ENCODE assay signal across 18 cellular contexts in genomic region chr17:43877451-43878155, GRCh38. TPM values are rescaled to one million over a fixed set of nuclear protein-coding genes. Genes with fewer than 3 reads are reported as not detected.
DNase-seq lines count a peak whose midpoint lies in the region; ATAC-seq and TF ChIP-seq lines count a peak whose summit lies in the region.
"Had no signal": no experiment of that assay in that cellular context is flagged by ENCODE, and none has a peak within 500 bp of the region (broad histone marks: within the 10 kb centered on the region; RNA-seq: fewer than 3 reads in every experiment).

No MANE protein-coding gene starts in this region.

- intact Hi-C loops in left ventricle myocardium inferior (cut with micrococcal nuclease), result no loop called here
- intact Hi-C loops in left ventricle myocardium superior (cut with micrococcal nuclease), result no loop called here
- intact Hi-C loops in sciatic nerve (cut with DNase I), result no loop called here

- no peaks in the 10 kb centered on the region for H3K27me3 ChIP-seq in left ventricle myocardium inferior (ENCODE audit: low read depth)
- H3K27me3 ChIP-seq in OCI-LY3 (ENCODE audit: low read depth, low read length), result peaks cover 15% of the 10 kb centered on the region

- no peak overlapping the region for H3K4me3 ChIP-seq in left ventricle myocardium inferior
- no peak overlapping the region for H3K4me3 ChIP-seq in OCI-LY3 (ENCODE audit: low read length)
- H3K4me3 ChIP-seq: PC-9, SJSA1 had no signal

- H3K9me3 ChIP-seq in left ventricle myocardium inferior (replicated peaks) (no peaks in the 10 kb centered on the region), OCI-LY3 (ENCODE audit: insufficient read depth, low read length) (no peaks in the 10 kb centered on the region)
- H3K9me3 ChIP-seq: SJSA1 had no signal

- no peak overlapping the region for H3K4me2 ChIP-seq in OCI-LY3 (ENCODE audit: low read length)
- H3K4me2 ChIP-seq: KMS-11, PC-9 had no signal

- H3K36me3 ChIP-seq in left ventricle myocardium inferior (peaks cover 17% of the 10 kb centered on the region), OCI-LY3 (replicated peaks; ENCODE audit: low read depth, low read length) (no peaks in the 10 kb centered on the region)
- H3K36me3 ChIP-seq: SJSA1 had no signal

- no peaks in the 10 kb centered on the region for H4K20me1 ChIP-seq in OCI-LY3 (ENCODE audit: insufficient read depth, low read length)

- H3K4me1 ChIP-seq in left ventricle myocardium inferior, result peaks cover 35% of the 10 kb centered on the region
- H3K4me1 ChIP-seq in OCI-LY3 (ENCODE audit: low read length), result no peaks in the 10 kb centered on the region

- H2AFZ ChIP-seq in OCI-LY3 (ENCODE audit: low read depth, low read length), result 0 out of 2 replicates have a peak overlapping the region, but pooled peaks have one; percentile 58
- H2AFZ ChIP-seq: PC-9 had no signal

- no peaks in the 10 kb centered on the region for H3K79me2 ChIP-seq in OCI-LY3 (ENCODE audit: low read length)

- H3K9ac ChIP-seq in OCI-LY3 (ENCODE audit: low read length), result no peak overlapping the region
- H3K9ac ChIP-seq: KMS-11 had no signal

- DNase-seq in left ventricle myocardium inferior (no peak), left ventricle myocardium superior (no peak), islet precursor cell (peak; percentile 51), sciatic nerve (ENCODE audit: low spot score) (peak; percentile 52), GM10266 (ENCODE audit: extremely low spot score) (no peak), NCI-H2171 (lab: John Stamatoyannopoulos, UW) (no peak)
- DNase-seq: ACHN, IMR-90, NCI-H1417 treated with DMSO at 0.1 percent for 48 hours, NCI-H2081 treated with DMSO at 0.1 percent for 48 hours, NCI-H524 treated with DMSO at 0.1 percent for 48 hours, PC-9 had no signal

- no peak for TF ChIP-seq CTCF in left ventricle myocardium inferior (IDR thresholded peaks at IDR 0.05; ENCODE audit: borderline replicate concordance)
- TF ChIP-seq CTCF in OCI-LY3 (IDR thresholded peaks at IDR 0.05; ENCODE audit: low read depth, low read length), result no peak
- TF ChIP-seq CTCF in GM10266 (IDR thresholded peaks at IDR 0.05; ENCODE audit: control insufficient read depth, insufficient read depth, low read depth, missing control alignments), result no peak

- H3K27ac ChIP-seq in left ventricle myocardium inferior (replicated peaks), result peak overlapping the region; percentile 23
- no peak overlapping the region for H3K27ac ChIP-seq in OCI-LY3 (ENCODE audit: low read length)
- H3K27ac ChIP-seq: KMS-11, PC-9, SJSA1 had no signal

- ATAC-seq in left ventricle myocardium superior, result no peak
- no peak for ATAC-seq in sciatic nerve
- no peak for ATAC-seq in HG03442 (IDR thresholded peaks at IDR 0.05; ENCODE audit: unreplicated experiment)

RNA-seq across cellular contexts. Expression of gene MPP2, which starts 29.7 kb away (rescaled TPM):
- total RNA-seq in left ventricle myocardium inferior (12.1 TPM), left ventricle myocardium superior (17.1 TPM), sciatic nerve (4.6 TPM)

RNA-seq across cellular contexts. Expression of gene CD300LG, which starts 30.6 kb away (rescaled TPM):
- total RNA-seq in left ventricle myocardium inferior, result 12.6 TPM
- 19.1 TPM for total RNA-seq in left ventricle myocardium superior
- total RNA-seq in sciatic nerve, result 22.8 TPM
- total RNA-seq: CD4-positive, CD25-positive, alpha-beta regulatory T cell; IMR-90; PC-9; RPMI7951; SJSA1 had no signal

RNA-seq across cellular contexts. Expression of gene MPP3, which starts 44.7 kb away (rescaled TPM):
- total RNA-seq in left ventricle myocardium inferior (35.2 TPM), left ventricle myocardium superior (55.5 TPM), sciatic nerve (13.8 TPM)
- total RNA-seq: CD4-positive, CD25-positive, alpha-beta regulatory T cell had no signal

Comparison
In these comparisons a context has a peak if more than half of its experiments do, and no peak if none do; other contexts are left out.
1. DNase-seq: peak in islet precursor cell (single experiment) and sciatic nerve (single experiment); none in left ventricle myocardium inferior (single experiment), left ventricle myocardium superior (single experiment), GM10266 (single experiment) and NCI-H2171 (single experiment).